Comparison of ENCODE assay signal across 26 cellular contexts in genomic region chr2:11659866-11660265, GRCh38. TPM values are rescaled to one million over a fixed set of nuclear protein-coding genes. Genes with fewer than 3 reads are reported as not detected.
"Had no signal": no experiment of that assay in that cellular context is flagged by ENCODE, and none has a peak within 500 bp of the region (broad histone marks: within the 10 kb centered on the region; RNA-seq: fewer than 3 reads in every experiment).

No MANE protein-coding gene starts in this region.

- H3K9me3 Mint-ChIP-seq: natural killer cell treated with Interleukin-12 subunit alpha and Interleukin-12 subunit beta and Interleukin-15 and Interleukin-18, amount 100 ng/mL, for 72 hours had no signal

- H3K4me3 Mint-ChIP-seq: central memory CD8-positive, alpha-beta T cell; natural killer cell treated with Interleukin-12 subunit alpha and Interleukin-12 subunit beta and Interleukin-15 and Interleukin-18, amount 100 ng/mL, for 72 hours; neural progenitor cell; stimulated activated memory B cell treated with anti-CD40 and anti-IgM and Interleukin-4, amounts not matched to agents 10 μg/mL and 1 μg/mL and 100 μg/mL, for 72 hours had no signal

- ATAC-seq: heart left ventricle; pancreas; stimulated activated memory B cell treated with anti-CD40 and anti-IgM and Interleukin-4, amounts not matched to agents 10 μg/mL and 1 μg/mL and 100 μg/mL, for 72 hours had no signal

- DNase-seq: cortex of kidney; dorsolateral prefrontal cortex; effector CD8-positive, alpha-beta T cell; foreskin melanocyte; heart left ventricle; hippocampal formation; kidney glomerular epithelial cell; mammary epithelial cell; occipital lobe; pancreas; retina; small intestine; stimulated activated CD4-positive, alpha-beta T cell treated with anti-CD3 and anti-CD28 coated beads, Interleukin-2, amount 100 ng/mL, for 48 hours; stomach; substantia nigra; transverse colon had no signal

- H3K27ac Mint-ChIP-seq: natural killer cell treated with Interleukin-12 subunit alpha and Interleukin-12 subunit beta and Interleukin-15 and Interleukin-18, amount 100 ng/mL, for 72 hours; neural progenitor cell; stimulated activated memory B cell treated with anti-CD40 and anti-IgM and Interleukin-4, amounts not matched to agents 10 μg/mL and 1 μg/mL and 100 μg/mL, for 72 hours had no signal

- H3K4me1 Mint-ChIP-seq: central memory CD8-positive, alpha-beta T cell; neural progenitor cell; stimulated activated memory B cell treated with anti-CD40 and anti-IgM and Interleukin-4, amounts not matched to agents 10 μg/mL and 1 μg/mL and 100 μg/mL, for 72 hours had no signal

- H3K36me3 Mint-ChIP-seq: neural progenitor cell had no signal

RNA-seq across cellular contexts. Expression of gene NTSR2, which starts 10.1 kb away (rescaled TPM):
- total RNA-seq: glomerular endothelial cell; lower leg skin; mammary epithelial cell; mucosa of gallbladder; myocyte; natural killer cell treated with Interleukin-12 subunit alpha and Interleukin-12 subunit beta and Interleukin-15 and Interleukin-18, amount 100 ng/mL, for 72 hours; pancreas; stomach; thoracic aorta; transverse colon; urinary bladder had no signal
